8 cellular contexts compared by ENCODE assay signal in genomic region chr9:119375892-119376291, GRCh38. TPM values are rescaled to one million over a fixed set of nuclear protein-coding genes. Genes with fewer than 3 reads are reported as not detected.
DNase-seq lines count a peak whose midpoint lies in the region; ATAC-seq and TF ChIP-seq lines count a peak whose summit lies in the region.

No MANE protein-coding gene starts in this region.

- no CpG with 5 or more reads among the region's 3 CpGs for WGBS in mesendoderm (ENCODE audit: extremely low coverage, insufficient coverage, low lambda C conversion rate)

- ATAC-seq in HG03457 (IDR thresholded peaks at IDR 0.05; ENCODE audit: unreplicated experiment) (no peak), T-helper 17 cell (no peak)

- no peak overlapping the region for H3K27ac Mint-ChIP-seq in T-helper 17 cell

- H3K36me3 ChIP-seq in mesendoderm (ENCODE audit: control insufficient read depth, insufficient read depth, low read length): no peaks in the 10 kb centered on the region

- H2BK120ac ChIP-seq in mesendoderm (ENCODE audit: low read depth, low read length): no peak overlapping the region

- H3K4ac ChIP-seq in mesendoderm (ENCODE audit: low read depth, low read length): no peak overlapping the region

- H3K4me3 ChIP-seq in mesendoderm (ENCODE audit: low read length): no peak overlapping the region

- no peaks in the 10 kb centered on the region for H3K4me1 ChIP-seq in mesendoderm (ENCODE audit: control insufficient read depth, low read depth, low read length)

- H2BK5ac ChIP-seq in mesendoderm (ENCODE audit: low read length): no peak overlapping the region

- H3K79me2 ChIP-seq in mesendoderm (ENCODE audit: control insufficient read depth, insufficient read depth, low read length): no peaks in the 10 kb centered on the region

- H2AK5ac ChIP-seq in mesendoderm (ENCODE audit: low read length): no peak overlapping the region

- H2BK15ac ChIP-seq in mesendoderm (replicated peaks; ENCODE audit: low read depth): no peak overlapping the region

- H3K27ac ChIP-seq in VCaP (no peak overlapping the region), mesendoderm (ENCODE audit: low read depth, low read length) (no peak overlapping the region), caudate nucleus (ENCODE audit: low read depth, low read length) (no peak overlapping the region)

- no peak overlapping the region for H4K5ac ChIP-seq in mesendoderm (ENCODE audit: low read length)

- no peak overlapping the region for H3K4me2 ChIP-seq in mesendoderm (ENCODE audit: low read length)

- no peak overlapping the region for H3K23ac ChIP-seq in mesendoderm (ENCODE audit: low read length)

- peak; percentile 76 for TF ChIP-seq CTCF in VCaP (conservative IDR thresholded peaks at IDR 0.05)

- H3K36me3 Mint-ChIP-seq in T-helper 17 cell (ENCODE audit: low read depth): no peaks in the 10 kb centered on the region

- no peaks in the 10 kb centered on the region for H3K4me1 Mint-ChIP-seq in T-helper 17 cell

- no peak overlapping the region for H3K4me3 Mint-ChIP-seq in T-helper 17 cell

- H3K9ac ChIP-seq in mesendoderm (ENCODE audit: low read length): no peak overlapping the region

- H4K8ac ChIP-seq in mesendoderm (ENCODE audit: low read depth, low read length): no peak overlapping the region

- H3K27me3 ChIP-seq in mesendoderm (ENCODE audit: insufficient read depth, low read length, poor library complexity): no peaks in the 10 kb centered on the region

- no peaks in the 10 kb centered on the region for H3K27me3 Mint-ChIP-seq in T-helper 17 cell

- H3K56ac ChIP-seq in mesendoderm (ENCODE audit: low read length): no peak overlapping the region

- DNase-seq in GM03348 (ENCODE audit: low spot score) (peak; percentile 33), LHCN-M2 (ENCODE audit: low read depth) (peak; percentile 8), mesendoderm (peak; percentile 82), T-helper 17 cell (no peak), nucleus accumbens (lab: John Stamatoyannopoulos, UW) (no peak), caudate nucleus (lab: John Stamatoyannopoulos, UW) (no peak)

- no peak overlapping the region for H3K18ac ChIP-seq in mesendoderm (ENCODE audit: low read length)

- H3K79me1 ChIP-seq in mesendoderm (ENCODE audit: low read length): no peaks in the 10 kb centered on the region

- peaks cover 2% of the 10 kb centered on the region for H3K9me3 ChIP-seq in T-helper 17 cell (ENCODE audit: control insufficient read depth, low read length, poor library complexity, severe bottlenecking)

RNA-seq across cellular contexts. Expression of gene BRINP1, which starts 6.7 kb away (rescaled TPM):
- 0.23 and 0.26 TPM in 2 replicates for total RNA-seq in LHCN-M2 (2014; rRNA removed)
- polyA plus RNA-seq in LHCN-M2 (2012): 1.3 TPM
- polyA plus RNA-seq in mesendoderm (2013, experiment 1 of 2): 10.1 TPM
- 11.1 TPM for polyA plus RNA-seq in mesendoderm (2013, experiment 2 of 2)
- not detected for total RNA-seq in T-helper 17 cell

Comparison
In these comparisons a context has a peak if more than half of its experiments do, and no peak if none do; other contexts are left out.
1. DNase-seq: peak in GM03348 (single experiment), LHCN-M2 (single experiment) and mesendoderm (single experiment); none in T-helper 17 cell (0 of 3), nucleus accumbens (0 of 56) and caudate nucleus (0 of 61).